ENCODE assay signal across 12 cellular contexts in genomic region chr3:87307805-87308204, GRCh38. TPM values are rescaled to one million over a fixed set of nuclear protein-coding genes. Genes with fewer than 3 reads are reported as not detected.
DNase-seq lines count a peak whose midpoint lies in the region; ATAC-seq and TF ChIP-seq lines count a peak whose summit lies in the region.
"Had no signal": no experiment of that assay in that cellular context is flagged by ENCODE, and none has a peak within 500 bp of the region (broad histone marks: within the 10 kb centered on the region; RNA-seq: fewer than 3 reads in every experiment).

No MANE protein-coding gene starts in this region.

- ATAC-seq in GM19463 (IDR thresholded peaks at IDR 0.05; ENCODE audit: unreplicated experiment) (peak; percentile 80), HG03354 (IDR thresholded peaks at IDR 0.05; ENCODE audit: poor library complexity, severe bottlenecking, unreplicated experiment) (peak; percentile 65), upper lobe of left lung (ENCODE audit: low FRiP score in 2 of 2) (no peak), HG02970 (IDR thresholded peaks at IDR 0.05; ENCODE audit: low FRiP score, unreplicated experiment) (no peak)

- H3K27ac Mint-ChIP-seq in Calu3 (ENCODE audit: unreplicated experiment): peak overlapping the region; percentile 1
- H3K27ac Mint-ChIP-seq: nephron had no signal

- no peak overlapping the region for H3K4me3 ChIP-seq in choroid plexus epithelial cell (ENCODE audit: low read depth, low read length)
- no peak overlapping the region for H3K4me3 ChIP-seq in upper lobe of left lung
- H3K4me3 ChIP-seq: colonic mucosa, SJSA1 had no signal

- no peaks in the 10 kb centered on the region for H3K36me3 ChIP-seq in upper lobe of left lung
- H3K36me3 ChIP-seq: colonic mucosa, SJSA1 had no signal

- no peak overlapping the region for H3K4me3 Mint-ChIP-seq in Calu3 (ENCODE audit: low read depth, unreplicated experiment)
- H3K4me3 Mint-ChIP-seq: nephron had no signal

- peaks cover 2% of the 10 kb centered on the region for H3K9me3 Mint-ChIP-seq in Calu3 (ENCODE audit: low read depth, unreplicated experiment)
- H3K9me3 Mint-ChIP-seq: nephron had no signal

- TF ChIP-seq EP300 in upper lobe of left lung (IDR thresholded peaks at IDR 0.05): no peak

- CTCF ChIA-PET in Calu3 (lab: Charles Lee): no interaction called here

- no peak for TF ChIP-seq POLR2A in upper lobe of left lung (IDR thresholded peaks at IDR 0.05)

- H3K9me3 ChIP-seq in upper lobe of left lung: no peaks in the 10 kb centered on the region
- H3K9me3 ChIP-seq: colonic mucosa, SJSA1 had no signal

- H3K27me3 ChIP-seq in upper lobe of left lung: no peaks in the 10 kb centered on the region
- H3K27me3 ChIP-seq: colonic mucosa, SJSA1 had no signal

- H3K27me3 Mint-ChIP-seq in Calu3 (ENCODE audit: unreplicated experiment): no peaks in the 10 kb centered on the region

- no peaks in the 10 kb centered on the region for H3K4me1 ChIP-seq in upper lobe of left lung
- H3K4me1 ChIP-seq: colonic mucosa, SJSA1 had no signal

- 88 to 92% methylated on average over 2 of the region's 2 CpGs for WGBS in upper lobe of left lung, 2 donors

- no peak for TF ChIP-seq CTCF in Calu3 (IDR thresholded peaks at IDR 0.05; ENCODE audit: unreplicated experiment)
- TF ChIP-seq CTCF in choroid plexus epithelial cell (conservative IDR thresholded peaks at IDR 0.05; ENCODE audit: low read depth, low read length): peak; percentile 56
- no peak for TF ChIP-seq CTCF in upper lobe of left lung (IDR thresholded peaks at IDR 0.05)

- intact Hi-C loops in Calu3 (cut with micrococcal nuclease; ENCODE audit: unreplicated experiment): no loop called here

- H3K36me3 Mint-ChIP-seq in Calu3 (ENCODE audit: insufficient read depth, unreplicated experiment): no peaks in the 10 kb centered on the region

- BruUV-seq in Calu3 (replicated peaks; lab: Mats Ljungman, UMichigan): no TSS peak

- no peak overlapping the region for H3K27ac ChIP-seq in upper lobe of left lung
- H3K27ac ChIP-seq: colonic mucosa, SJSA1 had no signal

- peaks cover 29% of the 10 kb centered on the region for H3K4me1 Mint-ChIP-seq in Calu3 (ENCODE audit: low read depth, unreplicated experiment)
- H3K4me1 Mint-ChIP-seq: nephron had no signal

- DNase-seq in Calu3 (no peak), choroid plexus epithelial cell (ENCODE audit: low read depth) (peak; percentile 35), iPS-NIHi7 (ENCODE audit: extremely low spot score) (no peak), DMS153 (lab: John Stamatoyannopoulos, UW) (no peak), upper lobe of left lung (no peak)
- DNase-seq: colonic mucosa, NCI-H1436 treated with DMSO at 0.1 percent for 48 hours had no signal

RNA-seq across cellular contexts. Expression of gene POU1F1, which starts 31.4 kb away (rescaled TPM):
- total RNA-seq in Calu3 (2022): not detected in 2 replicates
- total RNA-seq in upper lobe of left lung: not detected
- total RNA-seq: colonic mucosa, SJSA1 had no signal

Comparison
In these comparisons a context has a peak if more than half of its experiments do, and no peak if none do; other contexts are left out.
1. ATAC-seq: peak in GM19463 (single experiment) and HG03354 (single experiment); none in upper lobe of left lung (0 of 2) and HG02970 (single experiment).